In the genomic region with DNA sequence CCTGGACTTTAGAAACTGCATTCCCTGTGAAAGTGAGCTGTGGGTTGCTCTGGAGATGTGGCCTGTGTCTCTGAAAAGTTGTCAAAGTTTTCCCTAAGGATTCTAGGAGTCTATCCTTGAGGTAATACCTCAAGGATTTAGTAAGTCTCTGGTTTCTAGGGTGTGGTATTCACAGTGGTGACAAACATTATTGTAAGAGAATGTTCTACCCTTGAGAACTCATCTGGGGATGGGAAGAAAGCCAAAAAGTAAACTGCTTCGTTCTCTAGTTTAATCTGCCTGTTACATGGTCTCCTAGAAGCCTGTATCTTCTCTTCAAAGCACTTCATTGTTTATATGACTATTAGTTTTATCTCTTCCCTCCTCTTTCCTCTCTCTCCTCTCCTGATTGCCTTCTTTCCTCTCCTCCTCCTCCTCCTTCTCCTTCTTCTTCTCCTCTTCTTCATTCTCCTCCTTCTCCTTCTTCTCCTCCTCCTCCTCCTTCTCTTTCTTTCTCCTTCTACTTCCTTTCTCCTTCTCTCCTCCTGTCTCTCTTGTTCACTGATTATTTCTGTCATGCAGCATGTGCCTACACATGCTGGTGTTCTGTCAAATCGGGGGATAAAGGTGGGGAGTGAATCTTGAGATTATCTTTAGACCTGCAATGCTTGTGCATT, we compare ENCODE assay signal across 1 cellular context.
TF ChIP-seq lines count a peak whose summit lies in the region.

No MANE protein-coding gene starts in this region.

TF ChIP-seq in K562, 482 proteins besides CTCF, POLR2A, EP300 and RAD21 (continued from another document and continues in another):
- no peak for TF ChIP-seq CCNT2 (IDR thresholded peaks at IDR 0.05; ENCODE audit: borderline replicate concordance, extremely low read depth, insufficient read length, low read depth, low read length)
- no peak for TF ChIP-seq PCBP2 (IDR thresholded peaks at IDR 0.05; ENCODE audit: low read depth, low read length, poor library complexity, severe bottlenecking)
- TF ChIP-seq TEAD1 (CRISPR knock-in tag; IDR thresholded peaks at IDR 0.05), result no peak
- TF ChIP-seq, protein P1, sequence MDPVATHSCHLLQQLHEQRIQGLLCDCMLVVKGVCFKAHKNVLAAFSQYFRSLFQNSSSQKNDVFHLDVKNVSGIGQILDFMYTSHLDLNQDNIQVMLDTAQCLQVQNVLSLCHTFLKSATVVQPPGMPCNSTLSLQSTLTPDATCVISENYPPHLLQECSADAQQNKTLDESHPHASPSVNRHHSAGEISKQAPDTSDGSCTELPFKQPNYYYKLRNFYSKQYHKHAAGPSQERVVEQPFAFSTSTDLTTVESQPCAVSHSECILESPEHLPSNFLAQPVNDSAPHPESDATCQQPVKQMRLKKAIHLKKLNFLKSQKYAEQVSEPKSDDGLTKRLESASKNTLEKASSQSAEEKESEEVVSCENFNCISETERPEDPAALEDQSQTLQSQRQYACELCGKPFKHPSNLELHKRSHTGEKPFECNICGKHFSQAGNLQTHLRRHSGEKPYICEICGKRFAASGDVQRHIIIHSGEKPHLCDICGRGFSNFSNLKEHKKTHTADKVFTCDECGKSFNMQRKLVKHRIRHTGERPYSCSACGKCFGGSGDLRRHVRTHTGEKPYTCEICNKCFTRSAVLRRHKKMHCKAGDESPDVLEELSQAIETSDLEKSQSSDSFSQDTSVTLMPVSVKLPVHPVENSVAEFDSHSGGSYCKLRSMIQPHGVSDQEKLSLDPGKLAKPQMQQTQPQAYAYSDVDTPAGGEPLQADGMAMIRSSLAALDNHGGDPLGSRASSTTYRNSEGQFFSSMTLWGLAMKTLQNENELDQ (CRISPR knock-in tag; IDR thresholded peaks at IDR 0.05; ENCODE audit: borderline replicate concordance), result no peak
- no peak for TF ChIP-seq ZNF239 (CRISPR knock-in tag; IDR thresholded peaks at IDR 0.05)
- TF ChIP-seq, protein P2, sequence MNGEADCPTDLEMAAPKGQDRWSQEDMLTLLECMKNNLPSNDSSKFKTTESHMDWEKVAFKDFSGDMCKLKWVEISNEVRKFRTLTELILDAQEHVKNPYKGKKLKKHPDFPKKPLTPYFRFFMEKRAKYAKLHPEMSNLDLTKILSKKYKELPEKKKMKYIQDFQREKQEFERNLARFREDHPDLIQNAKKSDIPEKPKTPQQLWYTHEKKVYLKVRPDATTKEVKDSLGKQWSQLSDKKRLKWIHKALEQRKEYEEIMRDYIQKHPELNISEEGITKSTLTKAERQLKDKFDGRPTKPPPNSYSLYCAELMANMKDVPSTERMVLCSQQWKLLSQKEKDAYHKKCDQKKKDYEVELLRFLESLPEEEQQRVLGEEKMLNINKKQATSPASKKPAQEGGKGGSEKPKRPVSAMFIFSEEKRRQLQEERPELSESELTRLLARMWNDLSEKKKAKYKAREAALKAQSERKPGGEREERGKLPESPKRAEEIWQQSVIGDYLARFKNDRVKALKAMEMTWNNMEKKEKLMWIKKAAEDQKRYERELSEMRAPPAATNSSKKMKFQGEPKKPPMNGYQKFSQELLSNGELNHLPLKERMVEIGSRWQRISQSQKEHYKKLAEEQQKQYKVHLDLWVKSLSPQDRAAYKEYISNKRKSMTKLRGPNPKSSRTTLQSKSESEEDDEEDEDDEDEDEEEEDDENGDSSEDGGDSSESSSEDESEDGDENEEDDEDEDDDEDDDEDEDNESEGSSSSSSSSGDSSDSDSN (IDR thresholded peaks at IDR 0.05; ENCODE audit: borderline replicate concordance in 1 of 2, low read depth in 2 of 2, low read length in 2 of 2), result no peak
- TF ChIP-seq, protein P3, sequence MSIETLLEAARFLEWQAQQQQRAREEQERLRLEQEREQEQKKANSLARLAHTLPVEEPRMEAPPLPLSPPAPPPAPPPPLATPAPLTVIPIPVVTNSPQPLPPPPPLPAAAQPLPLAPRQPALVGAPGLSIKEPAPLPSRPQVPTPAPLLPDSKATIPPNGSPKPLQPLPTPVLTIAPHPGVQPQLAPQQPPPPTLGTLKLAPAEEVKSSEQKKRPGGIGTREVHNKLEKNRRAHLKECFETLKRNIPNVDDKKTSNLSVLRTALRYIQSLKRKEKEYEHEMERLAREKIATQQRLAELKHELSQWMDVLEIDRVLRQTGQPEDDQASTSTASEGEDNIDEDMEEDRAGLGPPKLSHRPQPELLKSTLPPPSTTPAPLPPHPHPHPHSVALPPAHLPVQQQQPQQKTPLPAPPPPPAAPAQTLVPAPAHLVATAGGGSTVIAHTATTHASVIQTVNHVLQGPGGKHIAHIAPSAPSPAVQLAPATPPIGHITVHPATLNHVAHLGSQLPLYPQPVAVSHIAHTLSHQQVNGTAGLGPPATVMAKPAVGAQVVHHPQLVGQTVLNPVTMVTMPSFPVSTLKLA (conservative IDR thresholded peaks at IDR 0.05), result peak; percentile 32 to 37; a peak in 1 of 4 replicates
- TF ChIP-seq, protein P4, sequence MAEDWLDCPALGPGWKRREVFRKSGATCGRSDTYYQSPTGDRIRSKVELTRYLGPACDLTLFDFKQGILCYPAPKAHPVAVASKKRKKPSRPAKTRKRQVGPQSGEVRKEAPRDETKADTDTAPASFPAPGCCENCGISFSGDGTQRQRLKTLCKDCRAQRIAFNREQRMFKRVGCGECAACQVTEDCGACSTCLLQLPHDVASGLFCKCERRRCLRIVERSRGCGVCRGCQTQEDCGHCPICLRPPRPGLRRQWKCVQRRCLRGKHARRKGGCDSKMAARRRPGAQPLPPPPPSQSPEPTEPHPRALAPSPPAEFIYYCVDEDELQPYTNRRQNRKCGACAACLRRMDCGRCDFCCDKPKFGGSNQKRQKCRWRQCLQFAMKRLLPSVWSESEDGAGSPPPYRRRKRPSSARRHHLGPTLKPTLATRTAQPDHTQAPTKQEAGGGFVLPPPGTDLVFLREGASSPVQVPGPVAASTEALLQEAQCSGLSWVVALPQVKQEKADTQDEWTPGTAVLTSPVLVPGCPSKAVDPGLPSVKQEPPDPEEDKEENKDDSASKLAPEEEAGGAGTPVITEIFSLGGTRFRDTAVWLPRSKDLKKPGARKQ (CRISPR knock-in tag; IDR thresholded peaks at IDR 0.05), result no peak
- TF ChIP-seq PHB (CRISPR knock-in tag; IDR thresholded peaks at IDR 0.05), result no peak
- TF ChIP-seq BMI1 (IDR thresholded peaks at IDR 0.05; ENCODE audit: low read length), result no peak
- TF ChIP-seq, protein P5, sequence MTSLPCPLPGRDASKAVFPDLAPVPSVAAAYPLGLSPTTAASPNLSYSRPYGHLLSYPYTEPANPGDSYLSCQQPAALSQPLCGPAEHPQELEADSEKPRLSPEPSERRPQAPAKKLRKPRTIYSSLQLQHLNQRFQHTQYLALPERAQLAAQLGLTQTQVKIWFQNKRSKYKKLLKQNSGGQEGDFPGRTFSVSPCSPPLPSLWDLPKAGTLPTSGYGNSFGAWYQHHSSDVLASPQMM (CRISPR knock-in tag; IDR thresholded peaks at IDR 0.05), result no peak
- no peak for TF ChIP-seq COPS2 (conservative IDR thresholded peaks at IDR 0.05)
- TF ChIP-seq, protein P6, sequence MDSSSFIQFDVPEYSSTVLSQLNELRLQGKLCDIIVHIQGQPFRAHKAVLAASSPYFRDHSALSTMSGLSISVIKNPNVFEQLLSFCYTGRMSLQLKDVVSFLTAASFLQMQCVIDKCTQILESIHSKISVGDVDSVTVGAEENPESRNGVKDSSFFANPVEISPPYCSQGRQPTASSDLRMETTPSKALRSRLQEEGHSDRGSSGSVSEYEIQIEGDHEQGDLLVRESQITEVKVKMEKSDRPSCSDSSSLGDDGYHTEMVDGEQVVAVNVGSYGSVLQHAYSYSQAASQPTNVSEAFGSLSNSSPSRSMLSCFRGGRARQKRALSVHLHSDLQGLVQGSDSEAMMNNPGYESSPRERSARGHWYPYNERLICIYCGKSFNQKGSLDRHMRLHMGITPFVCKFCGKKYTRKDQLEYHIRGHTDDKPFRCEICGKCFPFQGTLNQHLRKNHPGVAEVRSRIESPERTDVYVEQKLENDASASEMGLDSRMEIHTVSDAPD (CRISPR knock-in tag; IDR thresholded peaks at IDR 0.05), result no peak
- TF ChIP-seq SAFB2 (IDR thresholded peaks at IDR 0.05; ENCODE audit: borderline replicate concordance, low read depth, low read length, severe bottlenecking), result no peak
- no peak for TF ChIP-seq RUNX1 (IDR thresholded peaks at IDR 0.05; ENCODE audit: low read depth)
- TF ChIP-seq TRIM24 (IDR thresholded peaks at IDR 0.05), result 0 out of 4 replicates have a peak, but pooled peaks of 1 of the 2 experiments have one; percentile 8
- no peak for TF ChIP-seq NFE2 (IDR thresholded peaks at IDR 0.05; ENCODE audit: low read depth)
- no peak for TF ChIP-seq TBP (optimal IDR thresholded peaks at IDR 0.05; ENCODE audit: low read depth, low read length)
- no peak for TF ChIP-seq ZC3H11A (IDR thresholded peaks at IDR 0.05; ENCODE audit: low read depth, low read length)
- no peak for TF ChIP-seq CEBPB (tag; IDR thresholded peaks at IDR 0.05)
- TF ChIP-seq SMARCC2 (IDR thresholded peaks at IDR 0.05; ENCODE audit: low read depth), result no peak
- TF ChIP-seq TBL1XR1 (IDR thresholded peaks at IDR 0.05; ENCODE audit: low read length in 2 of 2), result no peak
- TF ChIP-seq ZNF354B (CRISPR knock-in tag; IDR thresholded peaks at IDR 0.05), result no peak
- TF ChIP-seq HDAC2 (IDR thresholded peaks at IDR 0.05), result no peak
- no peak for TF ChIP-seq PRMT5 (CRISPR knock-in tag; IDR thresholded peaks at IDR 0.05)
- TF ChIP-seq HMG20A (CRISPR knock-in tag; conservative IDR thresholded peaks at IDR 0.05), result no peak
- TF ChIP-seq FUS (optimal IDR thresholded peaks at IDR 0.05; ENCODE audit: low read depth, low read length), result no peak
- TF ChIP-seq, protein P7, sequence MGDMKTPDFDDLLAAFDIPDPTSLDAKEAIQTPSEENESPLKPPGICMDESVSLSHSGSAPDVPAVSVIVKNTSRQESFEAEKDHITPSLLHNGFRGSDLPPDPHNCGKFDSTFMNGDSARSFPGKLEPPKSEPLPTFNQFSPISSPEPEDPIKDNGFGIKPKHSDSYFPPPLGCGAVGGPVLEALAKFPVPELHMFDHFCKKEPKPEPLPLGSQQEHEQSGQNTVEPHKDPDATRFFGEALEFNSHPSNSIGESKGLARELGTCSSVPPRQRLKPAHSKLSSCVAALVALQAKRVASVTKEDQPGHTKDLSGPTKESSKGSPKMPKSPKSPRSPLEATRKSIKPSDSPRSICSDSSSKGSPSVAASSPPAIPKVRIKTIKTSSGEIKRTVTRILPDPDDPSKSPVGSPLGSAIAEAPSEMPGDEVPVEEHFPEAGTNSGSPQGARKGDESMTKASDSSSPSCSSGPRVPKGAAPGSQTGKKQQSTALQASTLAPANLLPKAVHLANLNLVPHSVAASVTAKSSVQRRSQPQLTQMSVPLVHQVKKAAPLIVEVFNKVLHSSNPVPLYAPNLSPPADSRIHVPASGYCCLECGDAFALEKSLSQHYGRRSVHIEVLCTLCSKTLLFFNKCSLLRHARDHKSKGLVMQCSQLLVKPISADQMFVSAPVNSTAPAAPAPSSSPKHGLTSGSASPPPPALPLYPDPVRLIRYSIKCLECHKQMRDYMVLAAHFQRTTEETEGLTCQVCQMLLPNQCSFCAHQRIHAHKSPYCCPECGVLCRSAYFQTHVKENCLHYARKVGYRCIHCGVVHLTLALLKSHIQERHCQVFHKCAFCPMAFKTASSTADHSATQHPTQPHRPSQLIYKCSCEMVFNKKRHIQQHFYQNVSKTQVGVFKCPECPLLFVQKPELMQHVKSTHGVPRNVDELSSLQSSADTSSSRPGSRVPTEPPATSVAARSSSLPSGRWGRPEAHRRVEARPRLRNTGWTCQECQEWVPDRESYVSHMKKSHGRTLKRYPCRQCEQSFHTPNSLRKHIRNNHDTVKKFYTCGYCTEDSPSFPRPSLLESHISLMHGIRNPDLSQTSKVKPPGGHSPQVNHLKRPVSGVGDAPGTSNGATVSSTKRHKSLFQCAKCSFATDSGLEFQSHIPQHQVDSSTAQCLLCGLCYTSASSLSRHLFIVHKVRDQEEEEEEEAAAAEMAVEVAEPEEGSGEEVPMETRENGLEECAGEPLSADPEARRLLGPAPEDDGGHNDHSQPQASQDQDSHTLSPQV (IDR thresholded peaks at IDR 0.05), result no peak
- peak; percentile 70 for TF ChIP-seq NFIC (IDR thresholded peaks at IDR 0.05)
- TF ChIP-seq, protein P8, sequence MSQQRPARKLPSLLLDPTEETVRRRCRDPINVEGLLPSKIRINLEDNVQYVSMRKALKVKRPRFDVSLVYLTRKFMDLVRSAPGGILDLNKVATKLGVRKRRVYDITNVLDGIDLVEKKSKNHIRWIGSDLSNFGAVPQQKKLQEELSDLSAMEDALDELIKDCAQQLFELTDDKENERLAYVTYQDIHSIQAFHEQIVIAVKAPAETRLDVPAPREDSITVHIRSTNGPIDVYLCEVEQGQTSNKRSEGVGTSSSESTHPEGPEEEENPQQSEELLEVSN (IDR thresholded peaks at IDR 0.05; ENCODE audit: borderline replicate concordance in 1 of 2, extremely low read depth in 1 of 2, insufficient read depth in 1 of 2, insufficient read length in 1 of 2, low read depth in 1 of 2, low read length in 1 of 2, poor library complexity in 1 of 2, severe bottlenecking in 1 of 2), result no peak
- TF ChIP-seq, protein P9, sequence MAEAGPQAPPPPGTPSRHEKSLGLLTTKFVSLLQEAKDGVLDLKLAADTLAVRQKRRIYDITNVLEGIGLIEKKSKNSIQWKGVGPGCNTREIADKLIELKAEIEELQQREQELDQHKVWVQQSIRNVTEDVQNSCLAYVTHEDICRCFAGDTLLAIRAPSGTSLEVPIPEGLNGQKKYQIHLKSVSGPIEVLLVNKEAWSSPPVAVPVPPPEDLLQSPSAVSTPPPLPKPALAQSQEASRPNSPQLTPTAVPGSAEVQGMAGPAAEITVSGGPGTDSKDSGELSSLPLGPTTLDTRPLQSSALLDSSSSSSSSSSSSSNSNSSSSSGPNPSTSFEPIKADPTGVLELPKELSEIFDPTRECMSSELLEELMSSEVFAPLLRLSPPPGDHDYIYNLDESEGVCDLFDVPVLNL (CRISPR knock-in tag; IDR thresholded peaks at IDR 0.05; ENCODE audit: low read depth), result no peak
- no peak for TF ChIP-seq BACH1 (tag; IDR thresholded peaks at IDR 0.05)
- no peak for TF ChIP-seq GTF2A2 (tag; IDR thresholded peaks at IDR 0.05)
- no peak for TF ChIP-seq MYNN (IDR thresholded peaks at IDR 0.05)
- TF ChIP-seq MYNN (CRISPR knock-in tag; IDR thresholded peaks at IDR 0.05), result no peak
- TF ChIP-seq, protein P10, sequence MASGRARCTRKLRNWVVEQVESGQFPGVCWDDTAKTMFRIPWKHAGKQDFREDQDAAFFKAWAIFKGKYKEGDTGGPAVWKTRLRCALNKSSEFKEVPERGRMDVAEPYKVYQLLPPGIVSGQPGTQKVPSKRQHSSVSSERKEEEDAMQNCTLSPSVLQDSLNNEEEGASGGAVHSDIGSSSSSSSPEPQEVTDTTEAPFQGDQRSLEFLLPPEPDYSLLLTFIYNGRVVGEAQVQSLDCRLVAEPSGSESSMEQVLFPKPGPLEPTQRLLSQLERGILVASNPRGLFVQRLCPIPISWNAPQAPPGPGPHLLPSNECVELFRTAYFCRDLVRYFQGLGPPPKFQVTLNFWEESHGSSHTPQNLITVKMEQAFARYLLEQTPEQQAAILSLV (tag; IDR thresholded peaks at IDR 0.05), result no peak
- 0 out of 2 replicates have a peak, but pooled peaks have one; percentile 81 for TF ChIP-seq HDGF (IDR thresholded peaks at IDR 0.05)
- TF ChIP-seq PTBP1 (IDR thresholded peaks at IDR 0.05; ENCODE audit: low read depth, low read length), result no peak
